In the genomic region with DNA sequence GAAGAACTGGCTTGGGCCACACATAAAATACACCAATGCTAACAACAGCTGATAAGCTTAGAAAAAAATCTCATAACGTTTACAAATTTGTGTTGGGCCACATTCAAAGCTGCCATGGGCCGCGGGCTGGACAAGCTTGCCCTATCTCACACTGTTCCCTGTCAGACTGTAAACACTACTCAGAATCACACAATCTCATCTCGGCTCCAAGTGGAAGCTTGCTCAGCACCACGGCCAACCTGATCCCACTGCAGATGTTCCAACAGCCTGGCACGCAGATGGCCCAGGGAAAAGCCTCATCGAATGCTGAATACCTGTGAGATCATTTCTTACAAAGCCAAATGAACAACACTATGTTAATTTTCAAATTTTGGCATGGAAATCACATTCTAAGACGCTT, we compare ENCODE assay signal across 10 cellular contexts.
DNase-seq lines count a peak whose midpoint lies in the region; ATAC-seq and TF ChIP-seq lines count a peak whose summit lies in the region.
"Had no signal": no experiment of that assay in that cellular context is flagged by ENCODE, and none has a peak within 500 bp of the region (broad histone marks: within the 10 kb centered on the region; RNA-seq: fewer than 3 reads in every experiment).

No MANE protein-coding gene starts in this region.

- peak overlapping the region; percentile 43 to 92 (median 90) for H3K27ac Mint-ChIP-seq in CD4-positive, alpha-beta memory T cell
- H3K27ac Mint-ChIP-seq in naive thymus-derived CD4-positive, alpha-beta T cell: peak overlapping the region; percentile 11 to 90 (median 75)

- no peaks in the 10 kb centered on the region for H3K27me3 Mint-ChIP-seq in CD4-positive, alpha-beta memory T cell
- H3K27me3 Mint-ChIP-seq in naive thymus-derived CD4-positive, alpha-beta T cell: no peaks in the 10 kb centered on the region

- H3K4me3 ChIP-seq in CD4-positive, alpha-beta memory T cell (ENCODE audit: low read length in 2 of 2): no peak overlapping the region
- no peak overlapping the region for H3K4me3 ChIP-seq in Loucy (ENCODE audit: low read length, poor library complexity, severe bottlenecking)
- no peak overlapping the region for H3K4me3 ChIP-seq in body of pancreas
- no peak overlapping the region for H3K4me3 ChIP-seq in naive thymus-derived CD4-positive, alpha-beta T cell (ENCODE audit: low read length)
- H3K4me3 ChIP-seq in thyroid gland (replicated peaks in 1 of 3): no peak overlapping the region

- H4K20me1 ChIP-seq in Loucy (ENCODE audit: insufficient read depth, low read length, poor library complexity, severe bottlenecking): peaks cover 68% of the 10 kb centered on the region

- 10 to 25% methylated on average over 7 to 8 of the region's 8 CpGs for WGBS in body of pancreas, 2 donors
- WGBS in thyroid gland, 2 donors: 70 to 78% methylated on average over 8 of the region's 8 CpGs

- peak overlapping the region; percentile 26 for H3K27ac ChIP-seq in CD4-positive, alpha-beta memory T cell (ENCODE audit: low read depth, low read length)
- H3K27ac ChIP-seq in body of pancreas: peak overlapping the region; percentile 31 to 70 (median 50)
- H3K27ac ChIP-seq in naive thymus-derived CD4-positive, alpha-beta T cell (ENCODE audit: low read depth, low read length): no peak overlapping the region
- H3K27ac ChIP-seq in thyroid gland: no peak overlapping the region

- DNase-seq in CD4-positive, alpha-beta memory T cell: no peak
- DNase-seq in body of pancreas: peak; percentile 58 to 74 (median 69)
- no peak for DNase-seq in naive thymus-derived CD4-positive, alpha-beta T cell
- no peak for DNase-seq in H4 (ENCODE audit: low spot score)
- no peak for DNase-seq in hepatic stellate cell (ENCODE audit: low spot score)
- DNase-seq in thyroid gland: no peak
- DNase-seq: activated CD4-positive, alpha-beta T cell treated with anti-CD3 and anti-CD28 coated beads for 1 hour; retina had no signal

- intact Hi-C loops in CD4-positive, alpha-beta memory T cell (cut with micrococcal nuclease): loop anchor here (5.0 kb wide), 1 partner anchor 83 kb away; no protein-coding TSS in a partner anchor
- intact Hi-C loops in body of pancreas (cut with DNase I): no loop called here
- intact Hi-C loops in naive thymus-derived CD4-positive, alpha-beta T cell (cut with micrococcal nuclease): loop anchor here (5.0 kb wide), 3 partner anchors 43 to 143 kb away; a partner anchor contains a TSS
- intact Hi-C loops in thyroid gland (cut with DNase I): no loop called here

- no peak overlapping the region for H2AFZ ChIP-seq in Loucy (ENCODE audit: low read length)

- POLR2A ChIA-PET in CD4-positive, alpha-beta memory T cell (lab: Charles Lee; ENCODE audit: partially characterized antibody): interaction anchor here (0.7 to 1.5 kb wide), 3 partner anchors 9 to 144 kb away, joined by 3 to 4 read pairs (median 3); a partner anchor contains a TSS
- POLR2A ChIA-PET in naive thymus-derived CD4-positive, alpha-beta T cell (lab: Charles Lee): interaction anchor here (0.6 to 1.9 kb wide), 6 partner anchors 10 to 82 kb away, joined by 3 to 8 read pairs (median 4); no protein-coding TSS in a partner anchor

- H3K4me1 ChIP-seq in CD4-positive, alpha-beta memory T cell (ENCODE audit: insufficient read depth, low read length): peaks cover 85% of the 10 kb centered on the region
- H3K4me1 ChIP-seq in Loucy (ENCODE audit: insufficient read depth, low read length, poor library complexity, severe bottlenecking): peaks cover 39% of the 10 kb centered on the region
- peaks cover 73% of the 10 kb centered on the region for H3K4me1 ChIP-seq in body of pancreas
- H3K4me1 ChIP-seq in naive thymus-derived CD4-positive, alpha-beta T cell (ENCODE audit: control insufficient read depth in 2 of 2, insufficient read depth in 2 of 2, low read length in 2 of 2): peaks cover 52 to 73% of the 10 kb centered on the region in 2 donors
- H3K4me1 ChIP-seq in thyroid gland: peaks cover 70 to 73% of the 10 kb centered on the region in 2 donors

- peaks cover 63 to 99% (median 81%) of the 10 kb centered on the region in 4 donors for H3K4me1 Mint-ChIP-seq in CD4-positive, alpha-beta memory T cell
- peaks cover 64 to 99% (median 87%) of the 10 kb centered on the region in 7 donors for H3K4me1 Mint-ChIP-seq in naive thymus-derived CD4-positive, alpha-beta T cell

- peaks cover 93% of the 10 kb centered on the region for H3K79me2 ChIP-seq in Loucy (ENCODE audit: insufficient read depth, low read length)

- TF ChIP-seq CTCF in Loucy (conservative IDR thresholded peaks at IDR 0.05; ENCODE audit: low read length): no peak
- no peak for TF ChIP-seq CTCF in body of pancreas (IDR thresholded peaks at IDR 0.05)
- TF ChIP-seq CTCF in thyroid gland (IDR thresholded peaks at IDR 0.05): no peak

- H3K9me3 Mint-ChIP-seq in CD4-positive, alpha-beta memory T cell: peaks cover 0 to 2% (median 0%) of the 10 kb centered on the region in 8 donors
- no peaks in the 10 kb centered on the region for H3K9me3 Mint-ChIP-seq in naive thymus-derived CD4-positive, alpha-beta T cell

- TF ChIP-seq POLR2A in body of pancreas (IDR thresholded peaks at IDR 0.05) (no peak), thyroid gland (IDR thresholded peaks at IDR 0.05) (no peak)

- no peaks in the 10 kb centered on the region for H3K36me3 ChIP-seq in CD4-positive, alpha-beta memory T cell (ENCODE audit: insufficient read depth, low read length)
- H3K36me3 ChIP-seq in Loucy (ENCODE audit: insufficient read depth, low read length) (no peaks in the 10 kb centered on the region), body of pancreas (replicated peaks in 1 of 2; ENCODE audit: insufficient read depth in 1 of 2, low read depth in 2 of 2) (no peaks in the 10 kb centered on the region), thyroid gland (no peaks in the 10 kb centered on the region)
- peaks cover 0 to 6% (median 0%) of the 10 kb centered on the region in 3 experiments for H3K36me3 ChIP-seq in naive thymus-derived CD4-positive, alpha-beta T cell (ENCODE audit: control insufficient read depth in 2 of 3, insufficient read depth in 3 of 3, low read length in 3 of 3)

- peaks cover 4 to 10% of the 10 kb centered on the region in 2 donors for H3K36me3 Mint-ChIP-seq in CD4-positive, alpha-beta memory T cell
- H3K36me3 Mint-ChIP-seq in naive thymus-derived CD4-positive, alpha-beta T cell: peaks cover 0 to 9% (median 0%) of the 10 kb centered on the region in 5 donors

- no peaks in the 10 kb centered on the region for H3K9me2 ChIP-seq in Loucy (replicated peaks; ENCODE audit: low read depth, low read length)

- H3K4me2 ChIP-seq in Loucy (ENCODE audit: low read depth, low read length, poor library complexity, severe bottlenecking): peak overlapping the region; percentile 54

- H3K4me3 Mint-ChIP-seq in CD4-positive, alpha-beta memory T cell: peak overlapping the region in 7 of 8 donors; percentile 36 to 79 (median 50)
- H3K4me3 Mint-ChIP-seq in naive thymus-derived CD4-positive, alpha-beta T cell: peak overlapping the region in 9 of 10 donors; percentile 25 to 73 (median 60)

- CTCF ChIA-PET in CD4-positive, alpha-beta memory T cell (lab: Charles Lee; ENCODE audit: partially characterized antibody): interaction anchor here (1.2 to 1.3 kb wide), 2 partner anchors 11 to 44 kb away, joined by 4 to 5 read pairs; no protein-coding TSS in a partner anchor
- CTCF ChIA-PET in naive thymus-derived CD4-positive, alpha-beta T cell (lab: Charles Lee): no interaction called here

- no peaks in the 10 kb centered on the region for H3K27me3 ChIP-seq in CD4-positive, alpha-beta memory T cell (ENCODE audit: insufficient read depth, low read length)
- H3K27me3 ChIP-seq in Loucy (ENCODE audit: insufficient read depth, low read length, poor library complexity, severe bottlenecking): no peaks in the 10 kb centered on the region
- no peaks in the 10 kb centered on the region for H3K27me3 ChIP-seq in body of pancreas
- H3K27me3 ChIP-seq in naive thymus-derived CD4-positive, alpha-beta T cell (ENCODE audit: control insufficient read depth in 2 of 2, insufficient read depth in 2 of 2, low read length in 2 of 2): no peaks in the 10 kb centered on the region
- H3K27me3 ChIP-seq in thyroid gland: no peaks in the 10 kb centered on the region

- H3K9ac ChIP-seq in Loucy (ENCODE audit: low read depth, low read length, poor library complexity, severe bottlenecking): no peak overlapping the region

- H3F3A ChIP-seq in Loucy (ENCODE audit: low read depth): no peaks in the 10 kb centered on the region

- ATAC-seq in body of pancreas: peak; percentile 73
- no peak for ATAC-seq in naive thymus-derived CD4-positive, alpha-beta T cell
- ATAC-seq in GM19328 (IDR thresholded peaks at IDR 0.05; ENCODE audit: unreplicated experiment): no peak

- H3K9me3 ChIP-seq in CD4-positive, alpha-beta memory T cell (ENCODE audit: control insufficient read depth in 1 of 2, low read length in 2 of 2): no peaks in the 10 kb centered on the region
- H3K9me3 ChIP-seq in Loucy (ENCODE audit: insufficient read depth, low read depth, low read length) (no peaks in the 10 kb centered on the region), body of pancreas (no peaks in the 10 kb centered on the region), thyroid gland (no peaks in the 10 kb centered on the region)
- H3K9me3 ChIP-seq in naive thymus-derived CD4-positive, alpha-beta T cell (ENCODE audit: control insufficient read depth in 2 of 3, low read length in 3 of 3): no peaks in the 10 kb centered on the region

Comparison
In these comparisons a context has a peak if more than half of its experiments do, and no peak if none do; other contexts are left out.
1. DNase-seq: peak in body of pancreas (4 of 4); none in CD4-positive, alpha-beta memory T cell (0 of 5), naive thymus-derived CD4-positive, alpha-beta T cell (0 of 9), H4 (single experiment), hepatic stellate cell (single experiment) and thyroid gland (0 of 2).
2. H3K27ac ChIP-seq: peak in CD4-positive, alpha-beta memory T cell (single experiment) and body of pancreas (4 of 4); none in naive thymus-derived CD4-positive, alpha-beta T cell (single experiment) and thyroid gland (0 of 3).
3. intact Hi-C loops: an anchor here in CD4-positive, alpha-beta memory T cell (5.0 kb wide) and naive thymus-derived CD4-positive, alpha-beta T cell (5.0 kb wide); none called in body of pancreas and thyroid gland.